26 cellular contexts compared by ENCODE assay signal in genomic region chr1:51620470-51620869, GRCh38. TPM values are rescaled to one million over a fixed set of nuclear protein-coding genes. Genes with fewer than 3 reads are reported as not detected.
DNase-seq lines count a peak whose midpoint lies in the region; ATAC-seq, FAIRE-seq and TF ChIP-seq lines count a peak whose summit lies in the region.
"Had no signal": no experiment of that assay in that cellular context is flagged by ENCODE, and none has a peak within 500 bp of the region (broad histone marks: within the 10 kb centered on the region; RNA-seq: fewer than 3 reads in every experiment).

No MANE protein-coding gene starts in this region.

- peaks cover 63% of the 10 kb centered on the region for H3K79me2 ChIP-seq in HepG2 (ENCODE audit: insufficient read depth, low read length)
- H3K79me2 ChIP-seq: parathyroid adenoma had no signal

- no peak overlapping the region for H3K27ac ChIP-seq in HEK293 (ENCODE audit: extremely low read depth, low read depth, low read length)
- no peak overlapping the region for H3K27ac ChIP-seq in HepG2 (ENCODE audit: extremely low read length, insufficient read depth, low read length)
- peak overlapping the region; percentile 94 for H3K27ac ChIP-seq in tibial artery
- H3K27ac ChIP-seq: body of pancreas, parathyroid adenoma, suprapubic skin had no signal

- H3K36me3 ChIP-seq in HEK293 (ENCODE audit: control insufficient read depth in 2 of 2, insufficient read depth in 1 of 2, low read length in 2 of 2) (no peaks in the 10 kb centered on the region), adipocyte (ENCODE audit: control insufficient read depth, insufficient read depth, low read length, severe bottlenecking) (no peaks in the 10 kb centered on the region), HepG2 (replicated peaks in 1 of 2; ENCODE audit: control insufficient read depth in 1 of 2, insufficient read depth in 2 of 2, low read length in 2 of 2) (no peaks in the 10 kb centered on the region), tibial artery (no peaks in the 10 kb centered on the region)
- H3K36me3 ChIP-seq: SJCRH30, suprapubic skin had no signal

- ATAC-seq in HepG2 (no peak), GM19455 (IDR thresholded peaks at IDR 0.05; ENCODE audit: unreplicated experiment) (no peak)
- ATAC-seq: activated T-helper 17 cell treated with anti-CD3 and anti-CD28 coated beads, Interleukin-2, amount 50 U/mL, for 72 hours; body of pancreas; GM12878; mucosa of descending colon; stimulated activated effector memory CD8-positive, alpha-beta T cell treated with anti-CD3 and anti-CD28 coated beads, Interleukin-12 subunit alpha, Interleukin-12 subunit beta, amount 100 ng/mL, for 72 hours had no signal

- no peak for TF ChIP-seq RAD21 in HepG2 (CRISPR knock-in tag; IDR thresholded peaks at IDR 0.05)

- no peak for FAIRE-seq in HepG2 (lab: Jason Lieb, UNC)
- FAIRE-seq: GM12878 had no signal

- DNase-seq in adipocyte (ENCODE audit: low read depth) (no peak), HepG2 (ENCODE audit: low spot score) (peak; percentile 42), tibial artery (no peak), epidermal melanocyte (ENCODE audit: insufficient read length, low spot score) (no peak)
- no peak for DNase-seq in stimulated activated naive CD4-positive, alpha-beta T cell (lab: John Stamatoyannopoulos, UW)
- DNase-seq: activated CD4-positive, alpha-beta T cell treated with anti-CD3 and anti-CD28 coated beads, Interleukin-2, amount 10 ng/mL, durations not matched to agents 7 days and 5 days; activated naive CD8-positive, alpha-beta T cell treated with anti-CD3 and anti-CD28 coated beads, Interleukin-2, amount 10 ng/mL, durations not matched to agents 7 days and 5 days; body of pancreas; CD8-positive, alpha-beta memory T cell; DMS79; head of caudate nucleus; mucosa of descending colon; NCI-H1105 treated with DMSO at 0.1 percent for 48 hours; NCI-H2081; NCI-H345; nephron progenitor cell; OCI-M1; SJCRH30; T-helper 2 cell had no signal

- H3K9ac ChIP-seq in adipocyte (ENCODE audit: low read length) (no peak overlapping the region), HepG2 (ENCODE audit: insufficient read depth, low read depth, low read length) (peak overlapping the region; percentile 26; the same call in 1 of the 2 replicates)
- H3K9ac ChIP-seq: parathyroid adenoma had no signal

- TF ChIP-seq EP300 in HepG2 (IDR thresholded peaks at IDR 0.05; ENCODE audit: low read depth in 2 of 2, low read length in 2 of 2) (no peak), HepG2 (CRISPR knock-in tag; IDR thresholded peaks at IDR 0.05; ENCODE audit: borderline replicate concordance) (no peak)

- no peak for TF ChIP-seq POLR2A in HepG2 (IDR thresholded peaks at IDR 0.05; ENCODE audit: insufficient read depth in 1 of 2, low read depth in 2 of 2, low read length in 2 of 2)

- CTCF ChIA-PET in HEK293 (lab: Yijun Ruan, JAX) (no interaction called here), HepG2 (lab: Yijun Ruan, JAX; ENCODE audit: low intra/inter-chr PET ratio, low total read pairs) (no interaction called here)

- H3K27me3 ChIP-seq in adipocyte (replicated peaks; ENCODE audit: control insufficient read depth, insufficient read depth, low read length) (no peaks in the 10 kb centered on the region), HepG2 (ENCODE audit: control insufficient read depth in 1 of 2, insufficient read depth in 2 of 2, low read length in 2 of 2) (no peaks in the 10 kb centered on the region; a peak in 1 of 5 replicates), tibial artery (no peaks in the 10 kb centered on the region)
- H3K27me3 ChIP-seq: body of pancreas, SJCRH30, suprapubic skin had no signal

- intact Hi-C loops in HepG2 (cut with micrococcal nuclease; ENCODE audit: unreplicated experiment) = loop anchor here (10.0 kb wide), 1 partner anchor 114 kb away; no protein-coding TSS in a partner anchor
- intact Hi-C loops in tibial artery (cut with DNase I; ENCODE audit: low total_unique reads) = no loop called here

- H3K4me1 ChIP-seq in HEK293 (ENCODE audit: control insufficient read depth, insufficient read depth, low read length) = peaks cover 34% of the 10 kb centered on the region
- H3K4me1 ChIP-seq in adipocyte (ENCODE audit: control insufficient read depth, insufficient read depth, low read length) = peaks cover 68% of the 10 kb centered on the region
- peaks cover 70% of the 10 kb centered on the region for H3K4me1 ChIP-seq in HepG2 (ENCODE audit: insufficient read depth, low read length)
- peaks cover 0 to 73% (median 50%) of the 10 kb centered on the region in 4 donors for H3K4me1 ChIP-seq in tibial artery
- H3K4me1 ChIP-seq: parathyroid adenoma had no signal

- H4K20me1 ChIP-seq in HepG2 (ENCODE audit: insufficient read depth, low read length) = no peaks in the 10 kb centered on the region

- in situ Hi-C loops in HepG2 (cut with HindIII; ENCODE audit: extremely low pct_ligation_motif_present, low pct_unique_long_range_greater_than_20kb) = no loop called here

- no peaks in the 10 kb centered on the region for H3K9me3 ChIP-seq in HEK293 (ENCODE audit: control insufficient read depth, insufficient read depth, low read depth, low read length)
- H3K9me3 ChIP-seq in adipocyte (ENCODE audit: control insufficient read depth, low read length) = no peaks in the 10 kb centered on the region
- H3K9me3 ChIP-seq in HepG2 (ENCODE audit: low read length) = no peaks in the 10 kb centered on the region
- no peaks in the 10 kb centered on the region for H3K9me3 ChIP-seq in tibial artery
- H3K9me3 ChIP-seq: body of pancreas, mucosa of descending colon, SJCRH30, suprapubic skin had no signal

- POLR2A ChIA-PET in HEK293 (lab: Yijun Ruan, JAX) (no interaction called here), HepG2 (lab: Yijun Ruan, JAX) (interaction anchor here (1.0 kb wide), 1 partner anchor 102 kb away, joined by 3 read pairs; the partner anchor contains the start of gene EPS15)

- BruUV-seq in HepG2 (replicated peaks; lab: Mats Ljungman, UMichigan) = no TSS peak

- H3K4me3 ChIP-seq in HEK293 (ENCODE audit: low read depth, low read length) = no peak overlapping the region
- H3K4me3 ChIP-seq in adipocyte (ENCODE audit: low read length) = peak overlapping the region; percentile 2
- no peak overlapping the region for H3K4me3 ChIP-seq in HepG2 (replicated peaks in 1 of 3; ENCODE audit: insufficient read depth in 1 of 3, low read depth in 2 of 3, low read length in 3 of 3)
- peak overlapping the region in 1 of 2 donors; percentile 76 for H3K4me3 ChIP-seq in tibial artery
- H3K4me3 ChIP-seq: body of pancreas, GM12878, mucosa of descending colon, SJCRH30, suprapubic skin had no signal

- no peak overlapping the region for H2AFZ ChIP-seq in HepG2 (ENCODE audit: low read length)
- H2AFZ ChIP-seq: parathyroid adenoma had no signal

- WGBS in HepG2 (ENCODE audit: low lambda C conversion rate) = 58% methylated on average over 1 of the region's 1 CpG

- H3K4me2 ChIP-seq in HepG2 (ENCODE audit: low read depth, low read length) = peak overlapping the region; percentile 36

- TF ChIP-seq CTCF in HEK293 (tag by site-specific recombination; IDR thresholded peaks at IDR 0.05) = no peak
- TF ChIP-seq CTCF in HepG2 (CRISPR knock-in tag; IDR thresholded peaks at IDR 0.05) = no peak
- no peak for TF ChIP-seq CTCF in tibial artery (IDR thresholded peaks at IDR 0.05)

TF ChIP-seq in HEK293, 187 proteins besides CTCF, POLR2A, EP300 and RAD21:
- TF ChIP-seq PRDM1 (tag by site-specific recombination; IDR thresholded peaks at IDR 0.05) (peak; percentile 72), ZNF366 (tag by site-specific recombination; conservative IDR thresholded peaks at IDR 0.05) (0 out of 2 replicates have a peak, but pooled peaks have one; percentile 17), ZNF544 (tag by site-specific recombination; IDR thresholded peaks at IDR 0.05) (no peak)

TF ChIP-seq in HepG2, 621 proteins besides CTCF, POLR2A, EP300 and RAD21:
- no peak for TF ChIP-seq PHB2 (IDR thresholded peaks at IDR 0.05; ENCODE audit: partially characterized antibody)
- TF ChIP-seq ZNF709 (CRISPR knock-in tag; IDR thresholded peaks at IDR 0.05) = no peak
- peak; percentile 17; the same call in 1 of the 2 replicates for TF ChIP-seq HNF4A (CRISPR knock-in tag; IDR thresholded peaks at IDR 0.05)
- TF ChIP-seq NR0B2 (CRISPR knock-in tag; IDR thresholded peaks at IDR 0.05) = no peak

RNA-seq across cellular contexts. Expression of gene OSBPL9, which starts 3.6 kb away (rescaled TPM):
- 142 and 198 TPM in 2 replicates for total RNA-seq in HepG2 (2016; rRNA removed; fragmentation: Illumina TruSeq; extraction: Trizol)
- 83.0 and 90.3 TPM in 2 replicates for total RNA-seq in HepG2 (2016; cell fraction: cytosol; rRNA removed; fragmentation: Illumina TruSeq; extraction: Trizol; ENCODE audit: low read depth)
- 140 and 189 TPM in 2 replicates for total RNA-seq in HepG2 (2016; cell fraction: insoluble cytoplasmic fraction; rRNA removed; fragmentation: Illumina TruSeq; extraction: Trizol)
- 195 and 199 TPM in 2 replicates for total RNA-seq in HepG2 (2016; cell fraction: membrane; rRNA removed; fragmentation: Illumina TruSeq; extraction: Trizol)
- total RNA-seq in HepG2 (2016; cell fraction: nucleus; rRNA removed; fragmentation: Illumina TruSeq; extraction: Trizol) = 96.3 and 107 TPM in 2 replicates
- polyA plus RNA-seq in HepG2 (2011; rRNA removed) = 83.6 and 90.3 TPM in 2 replicates
- polyA plus RNA-seq in HepG2 (2011; cell fraction: cytosol; rRNA removed) = 52.4 and 69.4 TPM in 2 replicates
- 49.8 and 58.7 TPM in 2 replicates for polyA plus RNA-seq in HepG2 (2011; cell fraction: nucleus; rRNA removed)
- polyA plus RNA-seq in HepG2 (2012) = 57.7 and 63.5 TPM in 2 replicates
- polyA plus RNA-seq in HepG2 (2016; cell fraction: cytosol; fragmentation: Illumina TruSeq; extraction: Trizol; ENCODE audit: low read depth) = 46.8 and 71.1 TPM in 2 replicates
- polyA plus RNA-seq in HepG2 (2016; cell fraction: insoluble cytoplasmic fraction; fragmentation: Illumina TruSeq; extraction: Trizol; ENCODE audit: low read depth) = 168 and 174 TPM in 2 replicates
- polyA plus RNA-seq in HepG2 (2016; cell fraction: membrane; fragmentation: Illumina TruSeq; extraction: Trizol; ENCODE audit: low read depth) = 130 and 144 TPM in 2 replicates
- polyA plus RNA-seq in HepG2 (2016; cell fraction: nucleus; fragmentation: Illumina TruSeq; extraction: Trizol; ENCODE audit: insufficient read depth, low read depth) = 90.8 and 95.0 TPM in 2 replicates
- 188 and 207 TPM in 2 replicates for polyA minus RNA-seq in HepG2 (2011; rRNA and poly(A)+ RNA removed; ENCODE audit: low replicate concordance)
- 68.2 and 76.9 TPM in 2 replicates for polyA minus RNA-seq in HepG2 (2011; cell fraction: cytosol; rRNA and poly(A)+ RNA removed)
- polyA minus RNA-seq in HepG2 (2011; cell fraction: nucleus; rRNA and poly(A)+ RNA removed) = 202 and 205 TPM in 2 replicates

Comparison
In these comparisons a context has a peak if more than half of its experiments do, and no peak if none do; other contexts are left out.
1. H3K27ac ChIP-seq: peak in tibial artery (2 of 2); none in HEK293 (single experiment) and HepG2 (single experiment).